In the genomic region with DNA sequence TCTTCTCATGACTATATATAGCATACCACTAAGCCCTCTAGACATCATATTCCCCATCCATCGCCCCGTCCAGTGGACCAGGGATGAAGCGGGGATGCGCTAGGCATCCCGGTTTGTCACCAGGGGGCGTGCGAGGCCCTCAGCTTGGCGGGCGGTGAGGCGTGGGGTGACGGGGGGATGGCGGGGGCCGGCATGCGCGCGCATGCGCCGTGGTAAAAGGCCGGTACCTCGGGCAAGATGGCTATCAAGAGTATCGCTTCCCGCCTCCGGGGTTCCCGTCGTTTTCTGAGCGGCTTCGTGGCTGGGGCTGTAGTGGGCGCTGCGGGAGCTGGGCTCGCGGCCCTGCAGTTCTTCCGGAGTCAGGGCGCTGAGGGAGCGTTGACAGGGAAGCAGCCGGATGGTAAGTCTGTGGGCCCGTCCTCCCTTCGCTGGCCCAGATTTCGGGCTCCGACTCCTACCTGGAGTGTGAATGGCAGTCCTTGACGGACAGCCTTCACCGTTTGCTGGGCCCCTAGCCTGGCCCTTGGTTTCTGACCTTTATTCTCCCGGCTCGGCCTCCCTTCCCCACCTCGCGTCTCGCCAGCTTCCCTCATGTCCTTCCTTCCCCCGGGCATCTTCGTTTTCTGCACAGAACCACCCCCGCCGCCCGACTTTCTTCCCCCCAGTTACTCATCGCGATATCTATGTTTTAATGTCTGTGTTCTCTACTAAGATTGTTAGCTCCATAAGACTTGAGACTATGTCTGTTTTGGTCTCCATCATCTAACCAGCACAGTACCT, we compare ENCODE assay signal across 1 cellular context.
TF ChIP-seq lines count a peak whose summit lies in the region.

A gene with protein sequence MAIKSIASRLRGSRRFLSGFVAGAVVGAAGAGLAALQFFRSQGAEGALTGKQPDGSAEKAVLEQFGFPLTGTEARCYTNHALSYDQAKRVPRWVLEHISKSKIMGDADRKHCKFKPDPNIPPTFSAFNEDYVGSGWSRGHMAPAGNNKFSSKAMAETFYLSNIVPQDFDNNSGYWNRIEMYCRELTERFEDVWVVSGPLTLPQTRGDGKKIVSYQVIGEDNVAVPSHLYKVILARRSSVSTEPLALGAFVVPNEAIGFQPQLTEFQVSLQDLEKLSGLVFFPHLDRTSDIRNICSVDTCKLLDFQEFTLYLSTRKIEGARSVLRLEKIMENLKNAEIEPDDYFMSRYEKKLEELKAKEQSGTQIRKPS (plus strand): TSS at position 210 of the 780 bp plus-strand sequence. CDS start 28 bp downstream, at position 238.

TF ChIP-seq in HepG2, 621 proteins besides CTCF, POLR2A, EP300 and RAD21 (continued from another document):
- 0 out of 2 replicates have a peak, but pooled peaks have one; percentile 39 for TF ChIP-seq PCBP1 (IDR thresholded peaks at IDR 0.05; ENCODE audit: borderline replicate concordance, low read depth, low read length)
- TF ChIP-seq ZNF788 (CRISPR knock-in tag; IDR thresholded peaks at IDR 0.05; ENCODE audit: borderline replicate concordance): peak; percentile 56; the same call in 1 of the 2 replicates
- TF ChIP-seq POGZ (CRISPR knock-in tag; IDR thresholded peaks at IDR 0.05): peak; percentile 74
- TF ChIP-seq KDM1A (CRISPR knock-in tag; IDR thresholded peaks at IDR 0.05): peak; percentile 77
- TF ChIP-seq, protein P1, sequence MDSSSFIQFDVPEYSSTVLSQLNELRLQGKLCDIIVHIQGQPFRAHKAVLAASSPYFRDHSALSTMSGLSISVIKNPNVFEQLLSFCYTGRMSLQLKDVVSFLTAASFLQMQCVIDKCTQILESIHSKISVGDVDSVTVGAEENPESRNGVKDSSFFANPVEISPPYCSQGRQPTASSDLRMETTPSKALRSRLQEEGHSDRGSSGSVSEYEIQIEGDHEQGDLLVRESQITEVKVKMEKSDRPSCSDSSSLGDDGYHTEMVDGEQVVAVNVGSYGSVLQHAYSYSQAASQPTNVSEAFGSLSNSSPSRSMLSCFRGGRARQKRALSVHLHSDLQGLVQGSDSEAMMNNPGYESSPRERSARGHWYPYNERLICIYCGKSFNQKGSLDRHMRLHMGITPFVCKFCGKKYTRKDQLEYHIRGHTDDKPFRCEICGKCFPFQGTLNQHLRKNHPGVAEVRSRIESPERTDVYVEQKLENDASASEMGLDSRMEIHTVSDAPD (CRISPR knock-in tag; IDR thresholded peaks at IDR 0.05): 0 out of 2 replicates have a peak, but pooled peaks have one; percentile 16
- TF ChIP-seq KDM5B (CRISPR knock-in tag; IDR thresholded peaks at IDR 0.05; ENCODE audit: borderline replicate concordance): peak; percentile 47; the same call in 1 of the 2 replicates
- TF ChIP-seq, protein P2, sequence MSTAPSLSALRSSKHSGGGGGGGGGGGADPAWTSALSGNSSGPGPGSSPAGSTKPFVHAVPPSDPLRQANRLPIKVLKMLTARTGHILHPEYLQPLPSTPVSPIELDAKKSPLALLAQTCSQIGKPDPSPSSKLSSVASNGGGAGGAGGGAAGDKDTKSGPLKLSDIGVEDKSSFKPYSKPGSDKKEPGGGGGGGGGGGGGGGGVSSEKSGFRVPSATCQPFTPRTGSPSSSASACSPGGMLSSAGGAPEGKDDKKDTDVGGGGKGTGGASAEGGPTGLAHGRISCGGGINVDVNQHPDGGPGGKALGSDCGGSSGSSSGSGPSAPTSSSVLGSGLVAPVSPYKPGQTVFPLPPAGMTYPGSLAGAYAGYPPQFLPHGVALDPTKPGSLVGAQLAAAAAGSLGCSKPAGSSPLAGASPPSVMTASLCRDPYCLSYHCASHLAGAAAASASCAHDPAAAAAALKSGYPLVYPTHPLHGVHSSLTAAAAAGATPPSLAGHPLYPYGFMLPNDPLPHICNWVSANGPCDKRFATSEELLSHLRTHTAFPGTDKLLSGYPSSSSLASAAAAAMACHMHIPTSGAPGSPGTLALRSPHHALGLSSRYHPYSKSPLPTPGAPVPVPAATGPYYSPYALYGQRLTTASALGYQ (CRISPR knock-in tag; IDR thresholded peaks at IDR 0.05): no peak
- TF ChIP-seq, protein P3, sequence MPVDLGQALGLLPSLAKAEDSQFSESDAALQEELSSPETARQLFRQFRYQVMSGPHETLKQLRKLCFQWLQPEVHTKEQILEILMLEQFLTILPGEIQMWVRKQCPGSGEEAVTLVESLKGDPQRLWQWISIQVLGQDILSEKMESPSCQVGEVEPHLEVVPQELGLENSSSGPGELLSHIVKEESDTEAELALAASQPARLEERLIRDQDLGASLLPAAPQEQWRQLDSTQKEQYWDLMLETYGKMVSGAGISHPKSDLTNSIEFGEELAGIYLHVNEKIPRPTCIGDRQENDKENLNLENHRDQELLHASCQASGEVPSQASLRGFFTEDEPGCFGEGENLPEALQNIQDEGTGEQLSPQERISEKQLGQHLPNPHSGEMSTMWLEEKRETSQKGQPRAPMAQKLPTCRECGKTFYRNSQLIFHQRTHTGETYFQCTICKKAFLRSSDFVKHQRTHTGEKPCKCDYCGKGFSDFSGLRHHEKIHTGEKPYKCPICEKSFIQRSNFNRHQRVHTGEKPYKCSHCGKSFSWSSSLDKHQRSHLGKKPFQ (CRISPR knock-in tag; IDR thresholded peaks at IDR 0.05; ENCODE audit: insufficient replicate concordance): no peak
- TF ChIP-seq CREB1 (IDR thresholded peaks at IDR 0.05): 0 out of 2 replicates have a peak, but pooled peaks have one; percentile 36
- TF ChIP-seq CREB1 (CRISPR knock-in tag; IDR thresholded peaks at IDR 0.05): peak; percentile 14; the same call in 1 of the 2 replicates
- peak; percentile 77; the same call in 1 of the 2 replicates for TF ChIP-seq ZNF777 (CRISPR knock-in tag; IDR thresholded peaks at IDR 0.05)
- no peak for TF ChIP-seq MZF1 (CRISPR knock-in tag; IDR thresholded peaks at IDR 0.05; ENCODE audit: borderline replicate concordance)
- TF ChIP-seq, protein P4, sequence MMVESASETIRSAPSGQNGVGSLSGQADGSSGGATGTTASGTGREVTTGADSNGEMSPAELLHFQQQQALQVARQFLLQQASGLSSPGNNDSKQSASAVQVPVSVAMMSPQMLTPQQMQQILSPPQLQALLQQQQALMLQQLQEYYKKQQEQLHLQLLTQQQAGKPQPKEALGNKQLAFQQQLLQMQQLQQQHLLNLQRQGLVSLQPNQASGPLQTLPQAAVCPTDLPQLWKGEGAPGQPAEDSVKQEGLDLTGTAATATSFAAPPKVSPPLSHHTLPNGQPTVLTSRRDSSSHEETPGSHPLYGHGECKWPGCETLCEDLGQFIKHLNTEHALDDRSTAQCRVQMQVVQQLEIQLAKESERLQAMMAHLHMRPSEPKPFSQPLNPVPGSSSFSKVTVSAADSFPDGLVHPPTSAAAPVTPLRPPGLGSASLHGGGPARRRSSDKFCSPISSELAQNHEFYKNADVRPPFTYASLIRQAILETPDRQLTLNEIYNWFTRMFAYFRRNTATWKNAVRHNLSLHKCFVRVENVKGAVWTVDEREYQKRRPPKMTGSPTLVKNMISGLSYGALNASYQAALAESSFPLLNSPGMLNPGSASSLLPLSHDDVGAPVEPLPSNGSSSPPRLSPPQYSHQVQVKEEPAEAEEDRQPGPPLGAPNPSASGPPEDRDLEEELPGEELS (CRISPR knock-in tag; IDR thresholded peaks at IDR 0.05): no peak; the same call in 1 of the 2 replicates
- TF ChIP-seq ZNF260 (CRISPR knock-in tag; IDR thresholded peaks at IDR 0.05; ENCODE audit: borderline replicate concordance, low read depth): no peak
- TF ChIP-seq HMGA1 (CRISPR knock-in tag; conservative IDR thresholded peaks at IDR 0.05): no peak
- no peak for TF ChIP-seq ZNF33A (CRISPR knock-in tag; IDR thresholded peaks at IDR 0.05; ENCODE audit: borderline replicate concordance)
- no peak for TF ChIP-seq STAT5B (CRISPR knock-in tag; IDR thresholded peaks at IDR 0.05)
- TF ChIP-seq ZNF883 (CRISPR knock-in tag; IDR thresholded peaks at IDR 0.05; ENCODE audit: not compliant biosample characterization): no peak
- TF ChIP-seq, protein P5, sequence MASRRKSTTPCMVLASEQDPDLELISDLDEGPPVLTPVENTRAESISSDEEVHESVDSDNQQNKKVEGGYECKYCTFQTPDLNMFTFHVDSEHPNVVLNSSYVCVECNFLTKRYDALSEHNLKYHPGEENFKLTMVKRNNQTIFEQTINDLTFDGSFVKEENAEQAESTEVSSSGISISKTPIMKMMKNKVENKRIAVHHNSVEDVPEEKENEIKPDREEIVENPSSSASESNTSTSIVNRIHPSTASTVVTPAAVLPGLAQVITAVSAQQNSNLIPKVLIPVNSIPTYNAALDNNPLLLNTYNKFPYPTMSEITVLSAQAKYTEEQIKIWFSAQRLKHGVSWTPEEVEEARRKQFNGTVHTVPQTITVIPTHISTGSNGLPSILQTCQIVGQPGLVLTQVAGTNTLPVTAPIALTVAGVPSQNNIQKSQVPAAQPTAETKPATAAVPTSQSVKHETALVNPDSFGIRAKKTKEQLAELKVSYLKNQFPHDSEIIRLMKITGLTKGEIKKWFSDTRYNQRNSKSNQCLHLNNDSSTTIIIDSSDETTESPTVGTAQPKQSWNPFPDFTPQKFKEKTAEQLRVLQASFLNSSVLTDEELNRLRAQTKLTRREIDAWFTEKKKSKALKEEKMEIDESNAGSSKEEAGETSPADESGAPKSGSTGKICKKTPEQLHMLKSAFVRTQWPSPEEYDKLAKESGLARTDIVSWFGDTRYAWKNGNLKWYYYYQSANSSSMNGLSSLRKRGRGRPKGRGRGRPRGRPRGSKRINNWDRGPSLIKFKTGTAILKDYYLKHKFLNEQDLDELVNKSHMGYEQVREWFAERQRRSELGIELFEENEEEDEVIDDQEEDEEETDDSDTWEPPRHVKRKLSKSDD (CRISPR knock-in tag; IDR thresholded peaks at IDR 0.05; ENCODE audit: low read depth): 0 out of 2 replicates have a peak, but pooled peaks have one; percentile 39
- TF ChIP-seq ZNF124 (CRISPR knock-in tag; IDR thresholded peaks at IDR 0.05): no peak
- TF ChIP-seq PAWR (CRISPR knock-in tag; IDR thresholded peaks at IDR 0.05; ENCODE audit: borderline replicate concordance): no peak
- TF ChIP-seq NR1H2 (CRISPR knock-in tag; IDR thresholded peaks at IDR 0.05; ENCODE audit: borderline replicate concordance, low read depth): 0 out of 2 replicates have a peak, but pooled peaks have one; percentile 74
- TF ChIP-seq MIXL1 (CRISPR knock-in tag; IDR thresholded peaks at IDR 0.05): 0 out of 2 replicates have a peak, but pooled peaks have one; percentile 9
- peak; percentile 61 for TF ChIP-seq ASH2L (IDR thresholded peaks at IDR 0.05; ENCODE audit: insufficient read length, low read depth, low read length)
- 0 out of 2 replicates have a peak, but pooled peaks have one; percentile 55 for TF ChIP-seq MAF1 (CRISPR knock-in tag; IDR thresholded peaks at IDR 0.05; ENCODE audit: borderline replicate concordance)
- TF ChIP-seq, protein P6, sequence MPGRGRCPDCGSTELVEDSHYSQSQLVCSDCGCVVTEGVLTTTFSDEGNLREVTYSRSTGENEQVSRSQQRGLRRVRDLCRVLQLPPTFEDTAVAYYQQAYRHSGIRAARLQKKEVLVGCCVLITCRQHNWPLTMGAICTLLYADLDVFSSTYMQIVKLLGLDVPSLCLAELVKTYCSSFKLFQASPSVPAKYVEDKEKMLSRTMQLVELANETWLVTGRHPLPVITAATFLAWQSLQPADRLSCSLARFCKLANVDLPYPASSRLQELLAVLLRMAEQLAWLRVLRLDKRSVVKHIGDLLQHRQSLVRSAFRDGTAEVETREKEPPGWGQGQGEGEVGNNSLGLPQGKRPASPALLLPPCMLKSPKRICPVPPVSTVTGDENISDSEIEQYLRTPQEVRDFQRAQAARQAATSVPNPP (CRISPR knock-in tag; IDR thresholded peaks at IDR 0.05): 0 out of 2 replicates have a peak, but pooled peaks have one; percentile 36
- TF ChIP-seq ATF7-NPFF (CRISPR knock-in tag; IDR thresholded peaks at IDR 0.05; ENCODE audit: low read depth): peak; percentile 85
- 0 out of 2 replicates have a peak, but pooled peaks have one; percentile 49 for TF ChIP-seq CHCHD3 (CRISPR knock-in tag; IDR thresholded peaks at IDR 0.05)
- no peak for TF ChIP-seq NONO (IDR thresholded peaks at IDR 0.05)
- peak; percentile 55; the same call in 1 of the 2 replicates for TF ChIP-seq NONO (CRISPR knock-in tag; conservative IDR thresholded peaks at IDR 0.05)
- no peak for TF ChIP-seq PHB2 (IDR thresholded peaks at IDR 0.05; ENCODE audit: partially characterized antibody)
- peak; percentile 77; the same call in 1 of the 2 replicates for TF ChIP-seq HES4 (CRISPR knock-in tag; IDR thresholded peaks at IDR 0.05; ENCODE audit: borderline replicate concordance)
- TF ChIP-seq, protein P7, sequence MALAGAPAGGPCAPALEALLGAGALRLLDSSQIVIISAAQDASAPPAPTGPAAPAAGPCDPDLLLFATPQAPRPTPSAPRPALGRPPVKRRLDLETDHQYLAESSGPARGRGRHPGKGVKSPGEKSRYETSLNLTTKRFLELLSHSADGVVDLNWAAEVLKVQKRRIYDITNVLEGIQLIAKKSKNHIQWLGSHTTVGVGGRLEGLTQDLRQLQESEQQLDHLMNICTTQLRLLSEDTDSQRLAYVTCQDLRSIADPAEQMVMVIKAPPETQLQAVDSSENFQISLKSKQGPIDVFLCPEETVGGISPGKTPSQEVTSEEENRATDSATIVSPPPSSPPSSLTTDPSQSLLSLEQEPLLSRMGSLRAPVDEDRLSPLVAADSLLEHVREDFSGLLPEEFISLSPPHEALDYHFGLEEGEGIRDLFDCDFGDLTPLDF (CRISPR knock-in tag; IDR thresholded peaks at IDR 0.05): peak; percentile 77
- TF ChIP-seq, protein P8, sequence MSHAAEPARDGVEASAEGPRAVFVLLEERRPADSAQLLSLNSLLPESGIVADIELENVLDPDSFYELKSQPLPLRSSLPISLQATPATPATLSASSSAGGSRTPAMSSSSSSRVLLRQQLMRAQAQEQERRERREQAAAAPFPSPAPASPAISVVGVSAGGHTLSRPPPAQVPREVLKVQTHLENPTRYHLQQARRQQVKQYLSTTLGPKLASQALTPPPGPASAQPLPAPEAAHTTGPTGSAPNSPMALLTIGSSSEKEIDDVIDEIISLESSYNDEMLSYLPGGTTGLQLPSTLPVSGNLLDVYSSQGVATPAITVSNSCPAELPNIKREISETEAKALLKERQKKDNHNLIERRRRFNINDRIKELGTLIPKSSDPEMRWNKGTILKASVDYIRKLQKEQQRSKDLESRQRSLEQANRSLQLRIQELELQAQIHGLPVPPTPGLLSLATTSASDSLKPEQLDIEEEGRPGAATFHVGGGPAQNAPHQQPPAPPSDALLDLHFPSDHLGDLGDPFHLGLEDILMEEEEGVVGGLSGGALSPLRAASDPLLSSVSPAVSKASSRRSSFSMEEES (CRISPR knock-in tag; IDR thresholded peaks at IDR 0.05): 0 out of 2 replicates have a peak, but pooled peaks have one; percentile 34
- TF ChIP-seq ZNF225 (CRISPR knock-in tag; IDR thresholded peaks at IDR 0.05): no peak
- TF ChIP-seq, protein P9, sequence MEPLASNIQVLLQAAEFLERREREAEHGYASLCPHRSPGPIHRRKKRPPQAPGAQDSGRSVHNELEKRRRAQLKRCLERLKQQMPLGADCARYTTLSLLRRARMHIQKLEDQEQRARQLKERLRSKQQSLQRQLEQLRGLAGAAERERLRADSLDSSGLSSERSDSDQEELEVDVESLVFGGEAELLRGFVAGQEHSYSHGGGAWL (CRISPR knock-in tag; IDR thresholded peaks at IDR 0.05): peak; percentile 76; the same call in 1 of the 2 replicates
- no peak for TF ChIP-seq SOX6 (IDR thresholded peaks at IDR 0.05)
- 0 out of 2 replicates have a peak, but pooled peaks have one; percentile 33 for TF ChIP-seq SOX6 (CRISPR knock-in tag; IDR thresholded peaks at IDR 0.05)
- TF ChIP-seq TP53 (CRISPR knock-in tag; conservative IDR thresholded peaks at IDR 0.05): no peak
